In the genomic region with DNA sequence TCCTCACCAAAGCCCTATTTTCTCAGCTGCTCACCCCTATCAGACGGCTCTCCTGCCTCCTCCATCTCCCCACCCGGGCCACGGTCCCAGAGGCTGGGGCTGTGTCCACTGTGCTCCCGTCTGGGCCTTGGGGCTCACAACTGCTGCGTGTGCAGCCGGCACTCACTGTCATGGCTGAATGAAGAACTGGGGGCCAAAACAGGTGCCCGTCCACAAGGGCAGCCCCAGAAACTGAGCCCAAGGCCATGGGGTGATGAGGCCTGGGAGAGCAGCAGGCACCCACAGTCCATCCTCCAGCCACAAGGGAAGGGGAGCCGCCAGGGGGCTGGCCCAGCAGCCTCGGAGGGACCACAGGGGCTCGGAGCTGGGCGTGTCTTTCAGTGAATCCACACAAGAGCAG, we compare ENCODE assay signal across 29 cellular contexts.
DNase-seq lines count a peak whose midpoint lies in the region; ATAC-seq, FAIRE-seq and TF ChIP-seq lines count a peak whose summit lies in the region.
"Had no signal": no experiment of that assay in that cellular context is flagged by ENCODE, and none has a peak within 500 bp of the region (broad histone marks: within the 10 kb centered on the region; RNA-seq: fewer than 3 reads in every experiment).

No MANE protein-coding gene starts in this region.

- H3K27ac ChIP-seq in right lobe of liver (no peak overlapping the region), HepG2 (ENCODE audit: extremely low read length, insufficient read depth, low read length) (no peak overlapping the region)
- H3K27ac ChIP-seq: gastrocnemius medialis, ovary had no signal

- no peaks in the 10 kb centered on the region for H3K9me3 ChIP-seq in right lobe of liver
- no peaks in the 10 kb centered on the region for H3K9me3 ChIP-seq in HepG2 (ENCODE audit: low read length)
- H3K9me3 ChIP-seq: BE2C, gastrocnemius medialis, ovary, SK-N-SH had no signal

- no peak overlapping the region for H3K9ac ChIP-seq in HepG2 (ENCODE audit: insufficient read depth, low read depth, low read length)
- H3K9ac ChIP-seq: SK-N-SH had no signal

- no peak overlapping the region for H3K4me3 Mint-ChIP-seq in stimulated activated effector memory CD8-positive, alpha-beta T cell treated with anti-CD3 and anti-CD28 coated beads, Interleukin-12 subunit alpha, Interleukin-12 subunit beta, amount 100 ng/mL, for 72 hours
- H3K4me3 Mint-ChIP-seq: activated CD8-positive, alpha-beta T cell treated with anti-CD3 and anti-CD28 coated beads, Interleukin-2, amount 10 ng/mL, durations not matched to agents 7 days and 5 days; mesothelial cell of epicardium; naive thymus-derived CD4-positive, alpha-beta T cell had no signal

- in situ Hi-C loops in HepG2 (cut with HindIII; ENCODE audit: extremely low pct_ligation_motif_present, low pct_unique_long_range_greater_than_20kb) = no loop called here

- H3K9me3 Mint-ChIP-seq in stimulated activated effector memory CD8-positive, alpha-beta T cell treated with anti-CD3 and anti-CD28 coated beads, Interleukin-12 subunit alpha, Interleukin-12 subunit beta, amount 100 ng/mL, for 72 hours = no peaks in the 10 kb centered on the region
- H3K9me3 Mint-ChIP-seq: mesothelial cell of epicardium had no signal

- H3K79me2 ChIP-seq in HepG2 (ENCODE audit: insufficient read depth, low read length) = no peaks in the 10 kb centered on the region

- H3K36me3 Mint-ChIP-seq in stimulated activated effector memory CD8-positive, alpha-beta T cell treated with anti-CD3 and anti-CD28 coated beads, Interleukin-12 subunit alpha, Interleukin-12 subunit beta, amount 100 ng/mL, for 72 hours = no peaks in the 10 kb centered on the region
- H3K36me3 Mint-ChIP-seq: mesothelial cell of epicardium; naive thymus-derived CD4-positive, alpha-beta T cell had no signal

- H3K27ac Mint-ChIP-seq in stimulated activated effector memory CD8-positive, alpha-beta T cell treated with anti-CD3 and anti-CD28 coated beads, Interleukin-12 subunit alpha, Interleukin-12 subunit beta, amount 100 ng/mL, for 72 hours = peak overlapping the region; percentile 43
- H3K27ac Mint-ChIP-seq: activated CD8-positive, alpha-beta T cell treated with anti-CD3 and anti-CD28 coated beads, Interleukin-2, amount 10 ng/mL, durations not matched to agents 7 days and 5 days; mesothelial cell of epicardium; naive thymus-derived CD4-positive, alpha-beta T cell had no signal

- H3K4me3 ChIP-seq in right lobe of liver = no peak overlapping the region
- no peak overlapping the region for H3K4me3 ChIP-seq in HepG2 (replicated peaks in 1 of 3; ENCODE audit: insufficient read depth in 1 of 3, low read depth in 2 of 3, low read length in 3 of 3)
- H3K4me3 ChIP-seq: gastrocnemius medialis, ovary had no signal

- no peak overlapping the region for H3K4me2 ChIP-seq in HepG2 (ENCODE audit: low read depth, low read length)
- H3K4me2 ChIP-seq: SK-N-SH had no signal

- H3K27me3 ChIP-seq in right lobe of liver (no peaks in the 10 kb centered on the region), HepG2 (ENCODE audit: control insufficient read depth in 1 of 2, insufficient read depth in 2 of 2, low read length in 2 of 2) (peaks cover 17 to 58% of the 10 kb centered on the region in 2 experiments; a peak in 4 of 5 replicates)
- H3K27me3 ChIP-seq: BE2C, gastrocnemius medialis, ovary had no signal

- H4K20me1 ChIP-seq in HepG2 (ENCODE audit: insufficient read depth, low read length) = no peaks in the 10 kb centered on the region

- no peak for FAIRE-seq in HepG2 (lab: Jason Lieb, UNC)
- FAIRE-seq: HTR-8/SVneo had no signal

- DNase-seq in right lobe of liver = peak in 2 of 3 donors; percentile 34 to 39
- DNase-seq in HepG2 (ENCODE audit: low spot score) = no peak
- DNase-seq in mesenteric fat pad (ENCODE audit: low spot score) = peak; percentile 64
- DNase-seq in stimulated activated effector memory CD8-positive, alpha-beta T cell treated with anti-CD3 and anti-CD28 coated beads, Interleukin-12 subunit alpha, Interleukin-12 subunit beta, amount 100 ng/mL, for 72 hours (ENCODE audit: low spot score in 2 of 2) = no peak
- no peak for DNase-seq in medulla oblongata (ENCODE audit: extremely low spot score)
- no peak for DNase-seq in NCI-H510A treated with DMSO at 0.1 percent for 48 hours (lab: John Stamatoyannopoulos, UW)
- DNase-seq in pons (ENCODE audit: low spot score) = no peak
- DNase-seq: activated CD4-positive, alpha-beta T cell treated with anti-CD3 and anti-CD28 coated beads for 1 hour; activated CD8-positive, alpha-beta T cell treated with anti-CD3 and anti-CD28 coated beads, Interleukin-2, amount 10 ng/mL, durations not matched to agents 7 days and 5 days; BE2C; DMS79; gastrocnemius medialis; GDM1; HCEC 1CT; KBM-7; NCI-H1105 treated with DMSO at 0.1 percent for 48 hours; NCI-H2029; NCI-H226; NCI-H774; SK-N-SH; stimulated activated CD4-positive, alpha-beta T cell treated with anti-CD3 and anti-CD28 coated beads, Interleukin-4, amount 100 ng/mL, for 4 hours; stimulated activated naive CD4-positive, alpha-beta T cell treated with Interleukin-2 at 50 U/mL for 16 hours; T-helper 2 cell had no signal

- WGBS in right lobe of liver (ENCODE audit: insufficient coverage, low coverage, low lambda C conversion rate, missing lambda C conversion rate) = no CpG with 5 or more reads among the region's 11 CpGs
- 24% methylated on average over 6 of the region's 11 CpGs for WGBS in HepG2 (ENCODE audit: low lambda C conversion rate)

- no peak for TF ChIP-seq CTCF in right lobe of liver (IDR thresholded peaks at IDR 0.05)
- no peak for TF ChIP-seq CTCF in HepG2 (CRISPR knock-in tag; IDR thresholded peaks at IDR 0.05)

- ATAC-seq in right lobe of liver = no peak
- no peak; the same call in 2 of the 3 replicates for ATAC-seq in HepG2
- no peak for ATAC-seq in stimulated activated effector memory CD8-positive, alpha-beta T cell treated with anti-CD3 and anti-CD28 coated beads, Interleukin-12 subunit alpha, Interleukin-12 subunit beta, amount 100 ng/mL, for 72 hours
- no peak for ATAC-seq in GM18861 (IDR thresholded peaks at IDR 0.05; ENCODE audit: unreplicated experiment)
- ATAC-seq: activated CD8-positive, alpha-beta T cell treated with anti-CD3 and anti-CD28 coated beads, Interleukin-2, amount 10 ng/mL, durations not matched to agents 7 days and 5 days; gastrocnemius medialis; left colon; naive thymus-derived CD4-positive, alpha-beta T cell had no signal

- no TSS peak for BruUV-seq in HepG2 (replicated peaks; lab: Mats Ljungman, UMichigan)

- no peak overlapping the region for H2AFZ ChIP-seq in HepG2 (ENCODE audit: low read length)

- intact Hi-C loops in right lobe of liver (cut with DNase I) = no loop called here
- intact Hi-C loops in HepG2 (cut with micrococcal nuclease; ENCODE audit: unreplicated experiment) = no loop called here

- no peaks in the 10 kb centered on the region for H3K4me1 Mint-ChIP-seq in stimulated activated effector memory CD8-positive, alpha-beta T cell treated with anti-CD3 and anti-CD28 coated beads, Interleukin-12 subunit alpha, Interleukin-12 subunit beta, amount 100 ng/mL, for 72 hours

- POLR2A ChIA-PET in HepG2 (lab: Yijun Ruan, JAX) = no interaction called here

- H3K36me3 ChIP-seq in right lobe of liver = no peaks in the 10 kb centered on the region
- no peaks in the 10 kb centered on the region for H3K36me3 ChIP-seq in HepG2 (replicated peaks in 1 of 2; ENCODE audit: control insufficient read depth in 1 of 2, insufficient read depth in 2 of 2, low read length in 2 of 2)
- H3K36me3 ChIP-seq: BE2C, gastrocnemius medialis, ovary had no signal

- no peak for TF ChIP-seq POLR2A in right lobe of liver (IDR thresholded peaks at IDR 0.05)
- no peak for TF ChIP-seq POLR2A in HepG2 (IDR thresholded peaks at IDR 0.05; ENCODE audit: insufficient read depth in 1 of 2, low read depth in 2 of 2, low read length in 2 of 2)

- TF ChIP-seq EP300 in HepG2 (IDR thresholded peaks at IDR 0.05; ENCODE audit: low read depth in 2 of 2, low read length in 2 of 2) (no peak), HepG2 (CRISPR knock-in tag; IDR thresholded peaks at IDR 0.05; ENCODE audit: borderline replicate concordance) (no peak)

- no peak for TF ChIP-seq RAD21 in HepG2 (CRISPR knock-in tag; IDR thresholded peaks at IDR 0.05)

- H3K4me1 ChIP-seq in right lobe of liver (peaks cover 0 to 10% (median 4%) of the 10 kb centered on the region in 4 donors), HepG2 (ENCODE audit: insufficient read depth, low read length) (no peaks in the 10 kb centered on the region)

- CTCF ChIA-PET in HepG2 (lab: Yijun Ruan, JAX; ENCODE audit: low intra/inter-chr PET ratio, low total read pairs) = no interaction called here

TF ChIP-seq in HepG2, 621 proteins besides CTCF, POLR2A, EP300 and RAD21 (continues in another document):
- no peak for TF ChIP-seq MXD4 (CRISPR knock-in tag; IDR thresholded peaks at IDR 0.05)
- no peak for TF ChIP-seq ZKSCAN5 (CRISPR knock-in tag; IDR thresholded peaks at IDR 0.05)
- TF ChIP-seq TAF15 (IDR thresholded peaks at IDR 0.05; ENCODE audit: low read depth, low read length, poor library complexity, severe bottlenecking) = no peak
- TF ChIP-seq HNRNPLL (IDR thresholded peaks at IDR 0.05; ENCODE audit: low read depth, low read length, poor library complexity, severe bottlenecking) = no peak
- no peak for TF ChIP-seq GTF2F1 (IDR thresholded peaks at IDR 0.05; ENCODE audit: low read length)
- TF ChIP-seq ZNF264 (CRISPR knock-in tag; IDR thresholded peaks at IDR 0.05) = no peak
- TF ChIP-seq, protein P1, sequence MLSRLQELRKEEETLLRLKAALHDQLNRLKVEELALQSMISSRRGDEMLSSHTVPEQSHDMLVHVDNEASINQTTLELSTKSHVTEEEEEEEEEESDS (CRISPR knock-in tag; IDR thresholded peaks at IDR 0.05; ENCODE audit: borderline replicate concordance) = no peak
- TF ChIP-seq, protein P2, sequence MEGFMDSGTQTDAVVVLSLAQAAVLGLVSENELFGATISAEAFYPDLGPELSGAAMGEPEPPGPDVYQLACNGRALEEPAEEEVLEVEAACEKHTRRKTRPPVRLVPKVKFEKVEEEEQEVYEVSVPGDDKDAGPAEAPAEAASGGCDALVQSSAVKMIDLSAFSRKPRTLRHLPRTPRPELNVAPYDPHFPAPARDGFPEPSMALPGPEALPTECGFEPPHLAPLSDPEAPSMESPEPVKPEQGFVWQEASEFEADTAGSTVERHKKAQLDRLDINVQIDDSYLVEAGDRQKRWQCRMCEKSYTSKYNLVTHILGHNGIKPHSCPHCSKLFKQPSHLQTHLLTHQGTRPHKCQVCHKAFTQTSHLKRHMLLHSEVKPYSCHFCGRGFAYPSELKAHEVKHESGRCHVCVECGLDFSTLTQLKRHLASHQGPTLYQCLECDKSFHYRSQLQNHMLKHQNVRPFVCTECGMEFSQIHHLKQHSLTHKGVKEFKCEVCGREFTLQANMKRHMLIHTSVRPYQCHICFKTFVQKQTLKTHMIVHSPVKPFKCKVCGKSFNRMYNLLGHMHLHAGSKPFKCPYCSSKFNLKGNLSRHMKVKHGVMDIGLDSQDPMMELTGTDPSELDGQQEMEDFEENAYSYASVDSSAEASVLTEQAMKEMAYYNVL (CRISPR knock-in tag; IDR thresholded peaks at IDR 0.05; ENCODE audit: borderline replicate concordance) = no peak
- TF ChIP-seq, protein P3, sequence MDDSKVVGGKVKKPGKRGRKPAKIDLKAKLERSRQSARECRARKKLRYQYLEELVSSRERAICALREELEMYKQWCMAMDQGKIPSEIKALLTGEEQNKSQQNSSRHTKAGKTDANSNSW (CRISPR knock-in tag; IDR thresholded peaks at IDR 0.05; ENCODE audit: borderline replicate concordance) = no peak
- no peak for TF ChIP-seq ZNF891 (CRISPR knock-in tag; IDR thresholded peaks at IDR 0.05)

Comparison
In these comparisons a context has a peak if more than half of its experiments do, and no peak if none do; other contexts are left out.
1. DNase-seq: peak in right lobe of liver (2 of 3) and mesenteric fat pad (single experiment); none in HepG2 (single experiment), stimulated activated effector memory CD8-positive, alpha-beta T cell treated with anti-CD3 and anti-CD28 coated beads, Interleukin-12 subunit alpha, Interleukin-12 subunit beta, amount 100 ng/mL, for 72 hours (0 of 2), medulla oblongata (single experiment), NCI-H510A treated with DMSO at 0.1 percent for 48 hours (single experiment) and pons (single experiment).